In the genomic region with DNA sequence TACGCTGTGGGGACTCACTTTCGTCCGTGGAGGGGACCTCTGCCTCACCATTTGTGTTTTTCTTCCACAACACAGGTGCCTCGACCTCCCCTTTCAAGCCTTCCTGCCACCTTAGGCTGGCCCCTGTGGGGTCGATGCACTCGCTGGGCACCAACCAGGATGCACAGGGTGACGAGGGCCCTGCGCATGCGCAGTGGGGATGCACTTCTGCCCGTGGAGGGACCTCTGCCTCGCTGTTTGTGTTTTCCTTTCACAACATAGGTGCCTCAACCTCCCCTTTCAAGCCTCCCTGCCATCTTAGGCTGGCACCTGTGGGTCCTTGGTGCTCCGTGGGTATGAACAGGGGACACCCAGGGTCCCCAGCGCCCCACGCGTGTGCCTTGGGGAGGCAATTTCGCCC, we compare ENCODE assay signal across 26 cellular contexts.
"Had no signal": no experiment of that assay in that cellular context is flagged by ENCODE, and none has a peak within 500 bp of the region (broad histone marks: within the 10 kb centered on the region; RNA-seq: fewer than 3 reads in every experiment).

No MANE protein-coding gene starts in this region.

- DNase-seq: activated CD4-positive, alpha-beta T cell treated with anti-CD3 and anti-CD28 coated beads, Interleukin-2, amount 10 ng/mL, durations not matched to agents 24 days and 14 days; activated CD4-positive, alpha-beta T cell treated with anti-CD3 and anti-CD28 coated beads, Interleukin-2, amount 50 U/mL, for 4 hours; activated CD8-positive, alpha-beta T cell treated with anti-CD3 and anti-CD28 coated beads for 36 hours; activated effector memory CD4-positive, alpha-beta T cell treated with anti-CD3 and anti-CD28 coated beads, Interleukin-2, amount 50 U/mL, for 16 hours; activated naive CD4-positive, alpha-beta T cell; activated T-cell treated with anti-CD3 and anti-CD28 coated beads, Interleukin-2, amount 50 U/mL, for 1 hour; activated T-cell treated with anti-CD3 and anti-CD28 coated beads, Interleukin-2, amount 50 U/mL, for 72 hours; adrenal gland; body of pancreas; caudate nucleus; cerebellar nuclear complex; NCI-H1105; NCI-H1417 treated with DMSO at 0.1 percent for 48 hours; NCI-H187 treated with DMSO at 0.1 percent for 48 hours; NCI-H2081; NCI-H345; NCI-H524 treated with DMSO at 0.1 percent for 48 hours; PC-3; SIG-M5 had no signal

- H3K4me3 ChIP-seq: adrenal gland, body of pancreas had no signal

- H3K4me1 ChIP-seq: adrenal gland, body of pancreas had no signal

- FAIRE-seq: astrocyte, bronchial epithelial cell, RCC 7860, TTC549 had no signal

- ATAC-seq: activated CD8-positive, alpha-beta T cell treated with anti-CD3 and anti-CD28 coated beads for 36 hours; activated T-cell treated with anti-CD3 and anti-CD28 coated beads, Interleukin-2, amount 50 U/mL, for 72 hours; activated T-helper 17 cell treated with anti-CD3 and anti-CD28 coated beads, Interleukin-2, amount 50 U/mL, for 72 hours; body of pancreas; PC-3; Right ventricle myocardium inferior had no signal

- H3K27me3 ChIP-seq: adrenal gland, body of pancreas had no signal

- H3K36me3 ChIP-seq: adrenal gland had no signal

- H3K27ac ChIP-seq: adrenal gland, body of pancreas, RWPE1 had no signal

- H3K9me3 ChIP-seq: adrenal gland had no signal
